In the genomic region with DNA sequence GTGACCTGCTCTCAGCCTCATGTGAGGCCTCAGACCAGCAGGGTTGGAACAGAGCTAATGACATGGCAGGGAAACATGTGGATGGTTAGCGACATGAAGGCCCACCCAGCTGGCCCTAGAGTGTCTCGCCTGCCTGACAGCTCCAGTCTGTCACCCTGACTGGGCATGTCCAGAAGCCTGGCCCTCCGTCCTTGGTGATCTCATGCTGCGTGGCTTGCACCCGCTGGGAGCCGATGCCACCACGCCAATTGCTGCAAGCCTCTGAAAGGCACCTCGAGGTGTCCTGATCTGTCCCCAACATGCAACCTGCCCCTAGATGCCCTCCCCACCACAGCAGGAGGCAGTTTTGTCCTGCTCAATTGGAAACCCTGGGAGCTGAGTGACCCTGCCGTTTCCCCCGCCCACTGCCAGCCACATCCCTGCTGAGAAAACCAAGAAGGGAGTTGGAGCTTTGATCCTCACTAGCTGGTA, we compare ENCODE assay signal across 29 cellular contexts. TPM values are rescaled to one million over a fixed set of nuclear protein-coding genes. Genes with fewer than 3 reads are reported as not detected.
DNase-seq lines count a peak whose midpoint lies in the region; ATAC-seq and TF ChIP-seq lines count a peak whose summit lies in the region.
"Had no signal": no experiment of that assay in that cellular context is flagged by ENCODE, and none has a peak within 500 bp of the region (broad histone marks: within the 10 kb centered on the region; RNA-seq: fewer than 3 reads in every experiment).

No MANE protein-coding gene starts in this region.

- H3K27ac ChIP-seq in heart left ventricle (no peak overlapping the region), right cardiac atrium (ENCODE audit: low read length) (no peak overlapping the region), IMR-90 (ENCODE audit: insufficient read depth, low read length) (no peak overlapping the region), lower lobe of right lung (no peak overlapping the region), upper lobe of right lung (no peak overlapping the region), A673 (ENCODE audit: low read depth, low read length, poor library complexity, severe bottlenecking) (no peak overlapping the region)
- H3K27ac ChIP-seq: parathyroid adenoma, PC-9, right atrium auricular region, spleen, tibial artery had no signal

- no peak overlapping the region for H3K4me3 ChIP-seq in heart left ventricle
- H3K4me3 ChIP-seq in right cardiac atrium (ENCODE audit: low read length): no peak overlapping the region
- H3K4me3 ChIP-seq in IMR-90 (ENCODE audit: insufficient read depth, low read depth, low read length): no peak overlapping the region
- H3K4me3 ChIP-seq in lower lobe of right lung: no peak overlapping the region
- no peak overlapping the region for H3K4me3 ChIP-seq in upper lobe of right lung
- H3K4me3 ChIP-seq in A673 (ENCODE audit: low read depth, low read length, poor library complexity, severe bottlenecking): no peak overlapping the region
- H3K4me3 ChIP-seq: HAP-1, PC-9, right atrium auricular region, spleen, tibial artery had no signal

- TF ChIP-seq CTCF in heart left ventricle (IDR thresholded peaks at IDR 0.05) (no peak), IMR-90 (conservative IDR thresholded peaks at IDR 0.05; ENCODE audit: low read depth, low read length) (no peak), lower lobe of right lung (IDR thresholded peaks at IDR 0.05) (no peak), upper lobe of right lung (IDR thresholded peaks at IDR 0.05) (no peak), A673 (conservative IDR thresholded peaks at IDR 0.05; ENCODE audit: low read depth, low read length) (no peak)

- H2AK9ac ChIP-seq in IMR-90 (replicated peaks; ENCODE audit: low read depth, low read length, poor library complexity): peak overlapping the region; percentile 50

- peak overlapping the region; percentile 28 for H2AFZ ChIP-seq in IMR-90 (replicated peaks; ENCODE audit: low read length, poor library complexity)
- H2AFZ ChIP-seq: parathyroid adenoma, PC-9 had no signal

- in situ Hi-C loops in IMR-90 (cut with MboI; ENCODE audit: low sequenced_read_pairs): no loop called here

- TF ChIP-seq POLR2A in heart left ventricle (IDR thresholded peaks at IDR 0.05) (no peak), IMR-90 (IDR thresholded peaks at IDR 0.05; ENCODE audit: low read depth, low read length) (no peak)

- peaks cover 0 to 24% (median 0%) of the 10 kb centered on the region in 9 donors for H3K27me3 ChIP-seq in heart left ventricle
- no peaks in the 10 kb centered on the region for H3K27me3 ChIP-seq in right cardiac atrium (ENCODE audit: control insufficient read depth, insufficient read depth)
- H3K27me3 ChIP-seq in IMR-90 (ENCODE audit: control insufficient read depth, insufficient read depth, low read length): no peaks in the 10 kb centered on the region; the same call in none of the 2 replicates
- H3K27me3 ChIP-seq in lower lobe of right lung (ENCODE audit: low read depth): peaks cover 12% of the 10 kb centered on the region
- H3K27me3 ChIP-seq in upper lobe of right lung: no peaks in the 10 kb centered on the region
- H3K27me3 ChIP-seq in A673 (replicated peaks; ENCODE audit: insufficient read depth, low read depth, low read length, poor library complexity): no peaks in the 10 kb centered on the region
- H3K27me3 ChIP-seq: right atrium auricular region had no signal

- CTCF ChIA-PET in IMR-90 (lab: Yijun Ruan, JAX) (no interaction called here), A673 (lab: Charles Lee) (no interaction called here)

- H2BK120ac ChIP-seq in IMR-90 (ENCODE audit: low read depth, low read length): no peak overlapping the region

- H3K18ac ChIP-seq in IMR-90 (ENCODE audit: low read depth, low read length): no peak overlapping the region

- ATAC-seq in heart left ventricle (peak in 1 of 4 donors; percentile 45), right cardiac atrium (no peak), IMR-90 (ENCODE audit: low read depth) (no peak), lower lobe of right lung (no peak), upper lobe of right lung (no peak), HG02973 (IDR thresholded peaks at IDR 0.05; ENCODE audit: unreplicated experiment) (no peak)
- ATAC-seq: activated CD8-positive, alpha-beta T cell treated with anti-CD3 and anti-CD28 coated beads for 36 hours had no signal

- no peak overlapping the region for H3K56ac ChIP-seq in IMR-90 (ENCODE audit: extremely low read depth, insufficient read depth, low read length)

- dilution Hi-C loops in IMR-90 (cut with HindIII; ENCODE audit: low sequenced_read_pairs, unreplicated experiment): no loop called here

- H3K4me1 ChIP-seq in heart left ventricle (no peaks in the 10 kb centered on the region), right cardiac atrium (ENCODE audit: control insufficient read depth, insufficient read depth, low read length) (no peaks in the 10 kb centered on the region), IMR-90 (ENCODE audit: control insufficient read depth, insufficient read depth, low read length) (peaks cover 2% of the 10 kb centered on the region; the same call in 1 of the 2 replicates), lower lobe of right lung (no peaks in the 10 kb centered on the region), upper lobe of right lung (no peaks in the 10 kb centered on the region), A673 (ENCODE audit: insufficient read depth, low read length, poor library complexity, severe bottlenecking) (peaks cover 18% of the 10 kb centered on the region)
- H3K4me1 ChIP-seq: Caco-2, HAP-1, parathyroid adenoma, right atrium auricular region, tibial artery had no signal

- no peak overlapping the region for H4K5ac ChIP-seq in IMR-90 (ENCODE audit: low read depth, low read length)

- BruUV-seq in IMR-90 (replicated peaks; lab: Mats Ljungman, UMichigan) (no TSS peak), A673 (replicated peaks; lab: Mats Ljungman, UMichigan) (no TSS peak)

- H3K9me1 ChIP-seq in IMR-90 (ENCODE audit: insufficient read depth, low read length): no peaks in the 10 kb centered on the region

- H4K8ac ChIP-seq in IMR-90 (ENCODE audit: low read depth in 2 of 2, low read length in 2 of 2): no peak overlapping the region

- TF ChIP-seq RAD21 in IMR-90 (IDR thresholded peaks at IDR 0.05; ENCODE audit: low read length): no peak

- no peak overlapping the region for H2AK5ac ChIP-seq in IMR-90 (ENCODE audit: low read depth, low read length)

- H4K91ac ChIP-seq in IMR-90 (ENCODE audit: insufficient read depth, low read depth, low read length): no peak overlapping the region

- no peak overlapping the region for H2BK20ac ChIP-seq in IMR-90 (ENCODE audit: low read depth, low read length)

- H4K20me1 ChIP-seq in IMR-90 (ENCODE audit: insufficient read depth, low read length): no peaks in the 10 kb centered on the region

- H2BK15ac ChIP-seq in IMR-90 (ENCODE audit: low read depth, low read length): no peak overlapping the region

- H3K79me1 ChIP-seq in IMR-90 (ENCODE audit: low read depth in 1 of 2, low read length in 2 of 2): no peaks in the 10 kb centered on the region

- intact Hi-C loops in heart left ventricle (cut with DNase I) (no loop called here), right cardiac atrium (cut with DNase I) (no loop called here), IMR-90 (cut with micrococcal nuclease) (no loop called here), lower lobe of right lung (cut with DNase I) (no loop called here), upper lobe of right lung (cut with DNase I) (no loop called here), A673 (cut with micrococcal nuclease; ENCODE audit: unreplicated experiment) (no loop called here)

- H2BK5ac ChIP-seq in IMR-90 (ENCODE audit: low read depth, low read length, poor library complexity, severe bottlenecking): no peak overlapping the region

- H3K9me3 ChIP-seq in heart left ventricle (no peaks in the 10 kb centered on the region), right cardiac atrium (ENCODE audit: control insufficient read depth, low read length) (no peaks in the 10 kb centered on the region), IMR-90 (ENCODE audit: control insufficient read depth, insufficient read depth, low read length) (no peaks in the 10 kb centered on the region), lower lobe of right lung (no peaks in the 10 kb centered on the region), upper lobe of right lung (no peaks in the 10 kb centered on the region), A673 (ENCODE audit: low read depth, low read length, poor library complexity, severe bottlenecking) (no peaks in the 10 kb centered on the region)
- H3K9me3 ChIP-seq: Caco-2, HAP-1, right atrium auricular region, spleen, tibial artery had no signal

- H3K9ac ChIP-seq in IMR-90 (ENCODE audit: low read depth, low read length): no peak overlapping the region
- H3K9ac ChIP-seq: parathyroid adenoma had no signal

- WGBS in heart left ventricle, 4 donors: 83 to 86% (median 85%) methylated on average over 8 to 10 of the region's 10 CpGs
- 76% methylated on average over 10 of the region's 10 CpGs for WGBS in right cardiac atrium
- 61% methylated on average over 7 of the region's 10 CpGs; no CpG with 5 or more reads in 1 of the 2 experiments for WGBS in IMR-90 (ENCODE audit: extremely low coverage in 2 of 2, insufficient read length in 1 of 2), 2 experiments

- H3K4me2 ChIP-seq in IMR-90 (ENCODE audit: low read depth, low read length): no peak overlapping the region
- H3K4me2 ChIP-seq: PC-9 had no signal

- H3K36me3 ChIP-seq in heart left ventricle (no peaks in the 10 kb centered on the region), IMR-90 (ENCODE audit: control insufficient read depth, insufficient read depth, low read length) (no peaks in the 10 kb centered on the region), lower lobe of right lung (no peaks in the 10 kb centered on the region), upper lobe of right lung (no peaks in the 10 kb centered on the region), A673 (ENCODE audit: insufficient read depth, low read length, poor library complexity, severe bottlenecking) (no peaks in the 10 kb centered on the region)
- H3K36me3 ChIP-seq: HAP-1, right atrium auricular region, spleen, tibial artery had no signal

- no peak overlapping the region for H3K4ac ChIP-seq in IMR-90 (ENCODE audit: low read depth, low read length)

- H3K14ac ChIP-seq in IMR-90 (replicated peaks; ENCODE audit: low read depth, low read length): no peak overlapping the region

- peak in 3 of 5 donors; percentile 4 to 30 (median 22) for DNase-seq in heart left ventricle
- DNase-seq in right cardiac atrium: no peak
- no peak for DNase-seq in IMR-90
- peak; percentile 19 for DNase-seq in lower lobe of right lung
- DNase-seq in upper lobe of right lung: peak; percentile 35
- DNase-seq in A673 (ENCODE audit: low spot score): no peak
- DNase-seq in NCI-H345 (lab: John Stamatoyannopoulos, UW): no peak
- DNase-seq: activated CD4-positive, alpha-beta T cell treated with anti-CD3 and anti-CD28 coated beads for 1 hour; activated CD8-positive, alpha-beta T cell treated with anti-CD3 and anti-CD28 coated beads for 36 hours; C1 segment of cervical spinal cord; DMS79; foreskin melanocyte; mammary epithelial cell; MM.1S; NCI-H1105 treated with DMSO at 0.1 percent for 48 hours; NCI-H2081; NCI-H2227 treated with DMSO at 0.1 percent for 48 hours; NCI-H526 treated with DMSO at 0.1 percent for 48 hours; NK-92 treated with Interleukin-12 subunit alpha and Interleukin-12 subunit beta, amount 100 ng/mL, for 24 hours; PC-9; SHP77 treated with DMSO at 0.1 percent for 48 hours; spleen; stimulated activated CD4-positive, alpha-beta T cell treated with anti-CD3 and anti-CD28 coated beads, Interleukin-2, amount 100 ng/mL, for 24 hours had no signal

- POLR2A ChIA-PET in IMR-90 (lab: Charles Lee; ENCODE audit: unreplicated experiment): no interaction called here
- POLR2A ChIA-PET in A673 (lab: Charles Lee; ENCODE audit: low non-redundant PET): no interaction called here

- H3K23ac ChIP-seq in IMR-90 (ENCODE audit: low read depth, low read length): no peak overlapping the region

RNA-seq across cellular contexts. Expression of gene RET, which starts 27.8 kb away (rescaled TPM):
- total RNA-seq in heart left ventricle: 1 to 10 TPM in 4 of 9 donors, under 1 TPM in 5; 0.12 to 3.3 (median 0.66) TPM
- under 1 TPM; 0.29 to 0.84 TPM for polyA plus RNA-seq in heart left ventricle
- total RNA-seq in right cardiac atrium: under 1 TPM; 0.23 to 0.47 (median 0.33) TPM
- polyA plus RNA-seq in right cardiac atrium: 0.59 TPM
- 0.18 and 0.28 TPM in 2 replicates for total RNA-seq in IMR-90 (2012; rRNA removed)
- polyA plus RNA-seq in IMR-90 (2012; rRNA removed): 0.10 and 0.26 TPM in 2 replicates
- 0.08 and 0.24 TPM in 2 replicates for polyA plus RNA-seq in IMR-90 (2012; cell fraction: cytosol; rRNA removed)
- polyA plus RNA-seq in IMR-90 (2012; cell fraction: nucleus; rRNA removed; ENCODE audit: low replicate concordance): 0.14 and 0.25 TPM in 2 replicates
- 0.68 TPM for total RNA-seq in lower lobe of right lung
- 1.0 TPM for total RNA-seq in upper lobe of right lung
- 68.0 and 70.1 TPM in 2 replicates for total RNA-seq in A673 (2021)
- total RNA-seq: Caco-2, PC-9 had no signal

Comparison
In these comparisons a context has a peak if more than half of its experiments do, and no peak if none do; other contexts are left out.
1. DNase-seq: peak in heart left ventricle (3 of 5), lower lobe of right lung (single experiment) and upper lobe of right lung (single experiment); none in right cardiac atrium (0 of 3), IMR-90 (single experiment), A673 (single experiment) and NCI-H345 (single experiment).
2. RNA of gene RET, which starts 27.8 kb away (total RNA-seq): 68.0 to 70.1 TPM in A673; 1.0 TPM in upper lobe of right lung (single experiment), 0.68 TPM in lower lobe of right lung (single experiment), 0.12 to 3.3 TPM in heart left ventricle, 0.23 to 0.47 TPM in right cardiac atrium and 0.18 to 0.28 TPM in IMR-90; every median in the first group is over 10 times any median in the second.